11 cellular contexts compared by ENCODE assay signal in the genomic region with DNA sequence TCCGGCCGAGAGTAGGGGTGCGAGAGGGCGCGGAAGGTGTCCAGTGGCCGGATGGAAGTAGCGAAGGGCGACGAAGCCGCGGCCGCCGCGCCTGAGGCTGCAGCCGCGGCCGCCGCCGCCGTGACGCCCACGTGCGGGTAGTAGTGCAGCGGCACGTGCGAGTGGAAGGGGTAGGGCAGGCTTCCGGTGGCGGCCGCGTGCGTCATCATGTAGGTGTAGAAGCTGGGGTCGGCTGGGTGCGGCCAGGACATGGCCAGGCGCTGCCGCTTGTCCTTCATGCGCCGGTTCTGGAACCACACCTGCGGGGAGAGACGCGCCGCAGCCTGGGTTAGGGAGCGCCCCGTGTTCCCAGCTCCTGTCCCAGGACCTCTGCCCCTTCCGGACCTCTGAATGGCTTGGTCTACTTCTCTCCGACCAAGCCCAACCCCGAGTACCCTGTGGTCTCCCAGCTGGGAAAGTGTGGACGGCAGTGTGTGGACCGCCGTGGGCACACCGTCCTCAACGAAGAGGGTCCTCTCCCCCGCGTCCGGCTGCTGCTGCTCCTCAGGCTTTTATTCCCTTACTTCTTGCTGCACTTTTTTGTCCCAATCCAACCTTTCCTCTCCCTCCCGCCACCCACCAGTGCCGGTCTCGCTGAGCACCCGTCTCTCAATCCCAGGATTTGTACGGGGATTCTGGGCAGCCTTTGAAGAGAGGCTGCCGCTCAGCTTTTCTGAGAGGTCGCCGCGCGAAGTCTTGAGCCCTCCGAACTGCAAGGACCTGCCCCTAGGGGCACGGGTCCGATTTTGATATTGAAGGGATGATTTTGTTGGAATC. TPM values are rescaled to one million over a fixed set of nuclear protein-coding genes. Genes with fewer than 3 reads are reported as not detected.
A peak's percentile ranks its signal among the peaks of the same experiment; 100 is the strongest.
DNase-seq lines count a peak whose midpoint lies in the region; ATAC-seq and TF ChIP-seq lines count a peak whose summit lies in the region.
"Had no signal": no experiment of that assay in that cellular context is flagged by ENCODE, and none has a peak within 500 bp of the region (broad histone marks: within the 10 kb centered on the region; RNA-seq: fewer than 3 reads in every experiment).

No MANE protein-coding gene starts in this region.

- no peak overlapping the region for H3K4me3 ChIP-seq in CD4-positive, alpha-beta memory T cell (ENCODE audit: low read length in 2 of 2)
- H3K4me3 ChIP-seq in body of pancreas: no peak overlapping the region
- H3K4me3 ChIP-seq in neural progenitor cell: peak overlapping the region; percentile 30
- H3K4me3 ChIP-seq: lung had no signal

- peaks cover 57 to 63% of the 10 kb centered on the region in 2 donors for H3K27me3 Mint-ChIP-seq in CD4-positive, alpha-beta memory T cell
- H3K27me3 Mint-ChIP-seq in neural progenitor cell (ENCODE audit: insufficient read depth, low read depth): peaks cover 82% of the 10 kb centered on the region

- H3K36me3 Mint-ChIP-seq in CD4-positive, alpha-beta memory T cell: peaks cover 0 to 17% of the 10 kb centered on the region in 2 donors
- H3K36me3 Mint-ChIP-seq in neural progenitor cell: no peaks in the 10 kb centered on the region

- no peak overlapping the region for H3K27ac ChIP-seq in CD4-positive, alpha-beta memory T cell (ENCODE audit: low read depth, low read length)
- no peak overlapping the region for H3K27ac ChIP-seq in body of pancreas
- no peak overlapping the region for H3K27ac ChIP-seq in neural progenitor cell

- POLR2A ChIA-PET in CD4-positive, alpha-beta memory T cell (lab: Charles Lee; ENCODE audit: partially characterized antibody): no interaction called here
- POLR2A ChIA-PET in HEK293T (lab: Yijun Ruan, JAX): interaction anchor here (2.2 to 2.8 kb wide), 2 partner anchors 15 to 79 kb away, joined by 9 to 11 read pairs; a partner anchor contains a TSS

- H3K36me3 ChIP-seq in CD4-positive, alpha-beta memory T cell (ENCODE audit: insufficient read depth, low read length): no peaks in the 10 kb centered on the region
- no peaks in the 10 kb centered on the region for H3K36me3 ChIP-seq in body of pancreas (replicated peaks in 1 of 2; ENCODE audit: insufficient read depth in 1 of 2, low read depth in 2 of 2)
- H3K36me3 ChIP-seq in neural progenitor cell: no peaks in the 10 kb centered on the region

- H4K20me1 ChIP-seq in neural progenitor cell (ENCODE audit: low read depth): peaks cover 81% of the 10 kb centered on the region

- H3K79me2 ChIP-seq in neural progenitor cell (ENCODE audit: low read depth): no peaks in the 10 kb centered on the region

- H3K9me3 ChIP-seq in CD4-positive, alpha-beta memory T cell (ENCODE audit: control insufficient read depth in 1 of 2, low read length in 2 of 2): no peaks in the 10 kb centered on the region
- H3K9me3 ChIP-seq in body of pancreas (peaks cover 0 to 8% (median 0%) of the 10 kb centered on the region in 3 donors), neural progenitor cell (ENCODE audit: low read depth) (no peaks in the 10 kb centered on the region)

- DNase-seq in CD4-positive, alpha-beta memory T cell: no peak
- DNase-seq in HEK293T (ENCODE audit: extremely low spot score) (no peak), body of pancreas (no peak), neural progenitor cell (ENCODE audit: low spot score) (no peak), HPDE6-E6E7 (ENCODE audit: extremely low spot score) (no peak), DMS114 treated with DMSO at 0.1 percent for 48 hours (lab: John Stamatoyannopoulos, UW; ENCODE audit: unreplicated experiment) (no peak)
- DNase-seq: SHP77 had no signal

- H3K27ac Mint-ChIP-seq in CD4-positive, alpha-beta memory T cell: peak overlapping the region in 5 of 7 donors; percentile 82 to 92 (median 91)
- H3K27ac Mint-ChIP-seq in neural progenitor cell: no peak overlapping the region

- H3K27me3 ChIP-seq in CD4-positive, alpha-beta memory T cell (ENCODE audit: insufficient read depth, low read length): peaks cover 85% of the 10 kb centered on the region
- peaks cover 0 to 85% of the 10 kb centered on the region in 2 donors for H3K27me3 ChIP-seq in body of pancreas
- H3K27me3 ChIP-seq in neural progenitor cell: peaks cover 100% of the 10 kb centered on the region

- H3K4me1 ChIP-seq in CD4-positive, alpha-beta memory T cell (ENCODE audit: insufficient read depth, low read length): no peaks in the 10 kb centered on the region
- H3K4me1 ChIP-seq in body of pancreas: peaks cover 27% of the 10 kb centered on the region
- peaks cover 7% of the 10 kb centered on the region for H3K4me1 ChIP-seq in neural progenitor cell

- TF ChIP-seq CTCF in body of pancreas (IDR thresholded peaks at IDR 0.05) (no peak), neural progenitor cell (IDR thresholded peaks at IDR 0.05) (no peak)

- peaks cover 20% of the 10 kb centered on the region for H3F3A ChIP-seq in neural progenitor cell (ENCODE audit: low read depth)

- peak overlapping the region; percentile 30 to 68 (median 58) for H3K4me3 Mint-ChIP-seq in CD4-positive, alpha-beta memory T cell
- peak overlapping the region; percentile 80 for H3K4me3 Mint-ChIP-seq in neural progenitor cell

- CTCF ChIA-PET in CD4-positive, alpha-beta memory T cell (lab: Charles Lee; ENCODE audit: partially characterized antibody): no interaction called here
- CTCF ChIA-PET in HEK293T (lab: Yijun Ruan, JAX): interaction anchor here (0.6 to 1.9 kb wide), 6 partner anchors 12 to 391 kb away, joined by 3 to 9 read pairs (median 4); no protein-coding TSS in a partner anchor

- no peak overlapping the region for H3K9ac ChIP-seq in neural progenitor cell

- peak overlapping the region; percentile 37 for H2AFZ ChIP-seq in neural progenitor cell (replicated peaks)

- H3K9me3 Mint-ChIP-seq in CD4-positive, alpha-beta memory T cell: peaks cover 4 to 73% (median 60%) of the 10 kb centered on the region in 8 donors
- no peaks in the 10 kb centered on the region for H3K9me3 Mint-ChIP-seq in neural progenitor cell

- TF ChIP-seq POLR2A in body of pancreas (IDR thresholded peaks at IDR 0.05): no peak

- H3K4me2 ChIP-seq in neural progenitor cell: peak overlapping the region; percentile 70

- 7 to 15% methylated on average over 23 to 66 of the region's 67 CpGs for WGBS in body of pancreas, 2 donors

- ATAC-seq in body of pancreas: peak; percentile 35
- ATAC-seq in HG03095 (IDR thresholded peaks at IDR 0.05; ENCODE audit: unreplicated experiment): no peak
- ATAC-seq in GM21825 (IDR thresholded peaks at IDR 0.05; ENCODE audit: unreplicated experiment): no peak

- intact Hi-C loops in CD4-positive, alpha-beta memory T cell (cut with micrococcal nuclease): no loop called here
- intact Hi-C loops in body of pancreas (cut with DNase I): loop anchor here (10.0 kb wide), 1 partner anchor 716 kb away; no protein-coding TSS in a partner anchor

- peaks cover 3 to 31% (median 9%) of the 10 kb centered on the region in 4 donors for H3K4me1 Mint-ChIP-seq in CD4-positive, alpha-beta memory T cell
- peaks cover 17% of the 10 kb centered on the region for H3K4me1 Mint-ChIP-seq in neural progenitor cell

TF ChIP-seq in HEK293T, 16 proteins besides CTCF, POLR2A, EP300 and RAD21:
- TF ChIP-seq L3MBTL2 (conservative IDR thresholded peaks at IDR 0.05) (peak; percentile 84), ELF4 (IDR thresholded peaks at IDR 0.05) (no peak)

RNA-seq across cellular contexts. Expression of a gene that starts 3.0 kb away (rescaled TPM):
- total RNA-seq in CD4-positive, alpha-beta memory T cell: not detected
- polyA plus RNA-seq in CD4-positive, alpha-beta memory T cell: not detected
- total RNA-seq in body of pancreas: not detected
- not detected in 2 replicates for total RNA-seq in neural progenitor cell (ENCODE audit: low replicate concordance)
- total RNA-seq: bronchial epithelial cell, lung had no signal
- polyA plus RNA-seq: lung had no signal

RNA-seq across cellular contexts. Expression of a gene that starts 11.8 kb away (rescaled TPM):
- not detected for total RNA-seq in CD4-positive, alpha-beta memory T cell
- polyA plus RNA-seq in CD4-positive, alpha-beta memory T cell: not detected
- not detected for total RNA-seq in body of pancreas
- total RNA-seq in neural progenitor cell (ENCODE audit: low replicate concordance): not detected in 2 replicates
- total RNA-seq: bronchial epithelial cell, lung had no signal
- polyA plus RNA-seq: lung had no signal

RNA-seq across cellular contexts. Expression of a gene that starts 18.8 kb away (rescaled TPM):
- not detected for total RNA-seq in CD4-positive, alpha-beta memory T cell
- not detected for polyA plus RNA-seq in CD4-positive, alpha-beta memory T cell
- total RNA-seq in body of pancreas (not detected), neural progenitor cell (ENCODE audit: low replicate concordance) (not detected in 2 replicates)
- total RNA-seq: bronchial epithelial cell, lung had no signal
- polyA plus RNA-seq: lung had no signal

RNA-seq across cellular contexts. Expression of a gene that starts 26.3 kb away (rescaled TPM):
- total RNA-seq in CD4-positive, alpha-beta memory T cell: not detected
- not detected for polyA plus RNA-seq in CD4-positive, alpha-beta memory T cell
- total RNA-seq in body of pancreas: not detected
- total RNA-seq in neural progenitor cell (ENCODE audit: low replicate concordance): not detected in 2 replicates
- total RNA-seq: bronchial epithelial cell, lung had no signal
- polyA plus RNA-seq: lung had no signal

RNA-seq across cellular contexts. Expression of a gene that starts 35.8 kb away (rescaled TPM):
- not detected for total RNA-seq in CD4-positive, alpha-beta memory T cell
- polyA plus RNA-seq in CD4-positive, alpha-beta memory T cell: not detected
- total RNA-seq in body of pancreas: under 1 TPM in 1 of 2 donors, not detected in 1; 0.26 TPM
- total RNA-seq in neural progenitor cell (ENCODE audit: low replicate concordance): not detected in 2 replicates
- total RNA-seq: bronchial epithelial cell had no signal
